Comparison of ENCODE assay signal across 36 cellular contexts in genomic region chr2:112262876-112263275, GRCh38.
"Had no signal": no experiment of that assay in that cellular context is flagged by ENCODE, and none has a peak within 500 bp of the region (broad histone marks: within the 10 kb centered on the region; RNA-seq: fewer than 3 reads in every experiment).

No MANE protein-coding gene starts in this region.

- ATAC-seq: activated CD8-positive, alpha-beta T cell treated with anti-CD3 and anti-CD28 coated beads for 36 hours; activated naive CD4-positive, alpha-beta T cell treated with anti-CD3 and anti-CD28 coated beads, Interleukin-2, amount 50 U/mL, for 72 hours; activated naive CD8-positive, alpha-beta T cell treated with anti-CD3 and anti-CD28 coated beads, Interleukin-2, amount 50 U/mL, for 24 hours; activated T-cell treated with anti-CD3 and anti-CD28 coated beads, Interleukin-2, amount 50 U/mL, for 4 hours; activated T-cell treated with anti-CD3 and anti-CD28 coated beads, Interleukin-2, amount 50 U/mL, for 72 hours; activated T-helper 17 cell treated with anti-CD3 and anti-CD28 coated beads, Interleukin-2, amount 50 U/mL, for 72 hours had no signal

- H3K4me3 Mint-ChIP-seq: activated B cell treated with CpG ODN at 0.5 μM for 24 hours; activated CD4-positive, alpha-beta memory T cell treated with anti-CD3 and anti-CD28 coated beads for 36 hours; activated CD4-positive, alpha-beta T cell treated with anti-CD3 and anti-CD28 coated beads, Interleukin-2, amount 10 ng/mL, durations not matched to agents 24 days and 14 days; activated CD8-positive, alpha-beta T cell treated with anti-CD3 and anti-CD28 coated beads for 36 hours; activated naive CD4-positive, alpha-beta T cell treated with anti-CD3 and anti-CD28 coated beads for 36 hours; activated naive CD8-positive, alpha-beta T cell treated with anti-CD3 and anti-CD28 coated beads, Interleukin-2, amount 10 ng/mL, durations not matched to agents 7 days and 5 days; activated naive CD8-positive, alpha-beta T cell treated with anti-CD3 and anti-CD28 coated beads, Interleukin-2, amount 50 U/mL, for 24 hours; activated T-cell treated with anti-CD3 and anti-CD28 coated beads, Interleukin-2, amount 50 U/mL, for 4 hours; activated T-cell treated with anti-CD3 and anti-CD28 coated beads, Interleukin-2, amount 50 U/mL, for 72 hours; activated T-helper 1 cell treated with anti-CD3 and anti-CD28 coated beads, Interleukin-12 subunit alpha, Interleukin-12 subunit beta, Interleukin-2, Interleukin-4 antibody, amounts not matched to agents 30 ng/mL and 10 ng/mL and 1 ng/mL, durations not matched to agents 14 hours and 24 hours and 36 hours; activated T-helper 17 cell treated with anti-CD3 and anti-CD28 coated beads, Interleukin-2, amount 50 U/mL, for 72 hours; brain; central memory CD8-positive, alpha-beta T cell; T-helper 1 cell treated with Interleukin-12 subunit alpha and Interleukin-12 subunit beta and Interleukin-4 antibody, amounts not matched to agents 30 μg/mL and 1 μg/mL, for 36 hours; T-helper 2 cell treated with Interferon-gamma antibody and Interleukin-4, amounts not matched to agents 5 μg/mL and 100 μg/mL, for 36 hours had no signal

- H3K36me3 Mint-ChIP-seq: activated CD4-positive, alpha-beta memory T cell treated with anti-CD3 and anti-CD28 coated beads for 36 hours; activated naive CD4-positive, alpha-beta T cell treated with anti-CD3 and anti-CD28 coated beads, Interleukin-2, amount 50 U/mL, for 72 hours; activated naive CD8-positive, alpha-beta T cell treated with anti-CD3 and anti-CD28 coated beads, Interleukin-2, amount 10 ng/mL, durations not matched to agents 7 days and 5 days; brain had no signal

- H3K9me3 Mint-ChIP-seq: activated CD4-positive, alpha-beta memory T cell treated with anti-CD3 and anti-CD28 coated beads for 36 hours; activated CD4-positive, alpha-beta T cell treated with anti-CD3 and anti-CD28 coated beads, Interleukin-2, amount 10 ng/mL, durations not matched to agents 24 days and 14 days; activated naive CD4-positive, alpha-beta T cell treated with anti-CD3 and anti-CD28 coated beads for 36 hours; activated T-cell treated with anti-CD3 and anti-CD28 coated beads, Interleukin-2, amount 50 U/mL, for 4 hours; activated T-helper 17 cell treated with anti-CD3 and anti-CD28 coated beads, Interleukin-2, amount 50 U/mL, for 72 hours had no signal

- H3K4me3 ChIP-seq: ascending aorta, cardiac muscle cell had no signal

- H3K4me1 ChIP-seq: ascending aorta had no signal

- H3K27ac ChIP-seq: ascending aorta, cardiac muscle cell, VCaP had no signal

- H3K27me3 ChIP-seq: ascending aorta, cardiac muscle cell had no signal

- H3K27me3 Mint-ChIP-seq: activated B cell treated with CpG ODN at 0.5 μM for 24 hours; activated CD4-positive, alpha-beta memory T cell treated with anti-CD3 and anti-CD28 coated beads for 36 hours; activated naive CD8-positive, alpha-beta T cell treated with anti-CD3 and anti-CD28 coated beads, Interleukin-2, amount 50 U/mL, for 24 hours; activated T-helper 17 cell treated with anti-CD3 and anti-CD28 coated beads, Interleukin-2, amount 50 U/mL, for 72 hours; central memory CD8-positive, alpha-beta T cell had no signal

- H3K9me3 ChIP-seq: ascending aorta had no signal

- DNase-seq: activated B cell treated with CpG ODN at 0.5 μM for 24 hours; activated CD4-positive, alpha-beta memory T cell treated with anti-CD3 and anti-CD28 coated beads for 36 hours; activated CD4-positive, alpha-beta T cell treated with anti-CD3 and anti-CD28 coated beads for 4 hours; activated CD4-positive, alpha-beta T cell treated with anti-CD3 and anti-CD28 coated beads, Interleukin-2, amount 50 U/mL, for 1 hour; activated CD4-positive, alpha-beta T cell treated with anti-CD3 and anti-CD28 coated beads, Interleukin-2, amount 50 U/mL, for 4 hours; activated CD4-positive, CD25-positive, alpha-beta regulatory T cell treated with anti-CD3 and anti-CD28 coated beads, Interleukin-2, amount 50 U/mL, for 72 hours; activated CD8-positive, alpha-beta memory T cell treated with anti-CD3 and anti-CD28 coated beads, Interleukin-2, amount 50 U/mL, for 4 hours; activated CD8-positive, alpha-beta T cell treated with anti-CD3 and anti-CD28 coated beads for 36 hours; activated effector memory CD4-positive, alpha-beta T cell treated with anti-CD3 and anti-CD28 coated beads, Interleukin-2, amount 50 U/mL, for 16 hours; activated gamma-delta T cell treated with Interleukin-2 at 50 U/mL for 16 hours; activated naive CD4-positive, alpha-beta T cell; activated naive CD4-positive, alpha-beta T cell treated with anti-CD3 and anti-CD28 coated beads for 36 hours; activated naive CD4-positive, alpha-beta T cell treated with anti-CD3 and anti-CD28 coated beads, Interleukin-2, amount 50 U/mL, for 16 hours; activated naive CD8-positive, alpha-beta T cell treated with anti-CD3 and anti-CD28 coated beads, Interleukin-2, amount 10 ng/mL, durations not matched to agents 7 days and 5 days; activated naive CD8-positive, alpha-beta T cell treated with anti-CD3 and anti-CD28 coated beads, Interleukin-2, amount 50 U/mL, for 24 hours; activated T-cell treated with anti-CD3 and anti-CD28 coated beads for 4 hours; activated T-cell treated with anti-CD3 and anti-CD28 coated beads, Interleukin-2, amount 50 U/mL, for 1 hour; activated T-cell treated with anti-CD3 and anti-CD28 coated beads, Interleukin-2, amount 50 U/mL, for 4 hours; activated T-cell treated with anti-CD3 and anti-CD28 coated beads, Interleukin-2, amount 50 U/mL, for 72 hours; amygdala; anterior cingulate cortex; caudate nucleus; cerebellar nuclear complex; T-helper 2 cell; T-helper 9 cell had no signal

- H3K27ac Mint-ChIP-seq: activated B cell treated with CpG ODN at 0.5 μM for 24 hours; activated CD4-positive, alpha-beta memory T cell treated with anti-CD3 and anti-CD28 coated beads for 36 hours; activated CD4-positive, alpha-beta T cell treated with anti-CD3 and anti-CD28 coated beads, Interleukin-2, amount 10 ng/mL, durations not matched to agents 24 days and 14 days; activated CD8-positive, alpha-beta T cell treated with anti-CD3 and anti-CD28 coated beads for 36 hours; activated naive CD4-positive, alpha-beta T cell treated with anti-CD3 and anti-CD28 coated beads for 36 hours; activated naive CD4-positive, alpha-beta T cell treated with anti-CD3 and anti-CD28 coated beads, Interleukin-2, amount 50 U/mL, for 72 hours; activated naive CD8-positive, alpha-beta T cell treated with anti-CD3 and anti-CD28 coated beads, Interleukin-2, amount 10 ng/mL, durations not matched to agents 7 days and 5 days; activated naive CD8-positive, alpha-beta T cell treated with anti-CD3 and anti-CD28 coated beads, Interleukin-2, amount 50 U/mL, for 24 hours; activated T-cell treated with anti-CD3 and anti-CD28 coated beads, Interleukin-2, amount 50 U/mL, for 72 hours; activated T-helper 1 cell treated with anti-CD3 and anti-CD28 coated beads, Interleukin-12 subunit alpha, Interleukin-12 subunit beta, Interleukin-2, Interleukin-4 antibody, amounts not matched to agents 30 ng/mL and 10 ng/mL and 1 ng/mL, durations not matched to agents 14 hours and 24 hours and 36 hours; activated T-helper 17 cell treated with anti-CD3 and anti-CD28 coated beads, Interleukin-2, amount 50 U/mL, for 72 hours; brain; T-helper 1 cell treated with Interleukin-12 subunit alpha and Interleukin-12 subunit beta and Interleukin-4 antibody, amounts not matched to agents 30 μg/mL and 1 μg/mL, for 36 hours; T-helper 2 cell treated with Interferon-gamma antibody and Interleukin-4, amounts not matched to agents 5 μg/mL and 100 μg/mL, for 36 hours had no signal

- H3K36me3 ChIP-seq: ascending aorta, cardiac muscle cell had no signal
